11 cellular contexts compared by ENCODE assay signal in genomic region chr2:36534275-36534799, GRCh38.
"Had no signal": no experiment of that assay in that cellular context is flagged by ENCODE, and none has a peak within 500 bp of the region (broad histone marks: within the 10 kb centered on the region; RNA-seq: fewer than 3 reads in every experiment).

No MANE protein-coding gene starts in this region.

- H3K27ac ChIP-seq: pancreas, thyroid gland had no signal

- H3K9me3 ChIP-seq: pancreas, thyroid gland had no signal

- ATAC-seq: activated CD4-positive, CD25-positive, alpha-beta regulatory T cell treated with anti-CD3 and anti-CD28 coated beads, Interleukin-2, amount 50 U/mL, for 24 hours; left ventricle myocardium superior; pancreas had no signal

- H3K4me3 ChIP-seq: pancreas, thyroid gland had no signal

- FAIRE-seq: colon, pancreas, urothelium cell line had no signal

- H3K4me1 ChIP-seq: pancreas had no signal

- H3K36me3 ChIP-seq: pancreas had no signal

- DNase-seq: activated naive CD4-positive, alpha-beta T cell treated with anti-CD3 and anti-CD28 coated beads, Interleukin-2, amount 10 ng/mL, durations not matched to agents 7 days and 5 days; foreskin melanocyte; kidney glomerular epithelial cell; left ventricle myocardium superior; midbrain; pancreas; stimulated activated CD4-positive, alpha-beta T cell treated with anti-CD3 and anti-CD28 coated beads, Interleukin-1b, Interleukin-23, amount 100 ng/mL, for 48 hours; thyroid gland had no signal

- H3K27me3 ChIP-seq: pancreas, thyroid gland had no signal
